ENCODE assay signal across 9 cellular contexts in the genomic region with DNA sequence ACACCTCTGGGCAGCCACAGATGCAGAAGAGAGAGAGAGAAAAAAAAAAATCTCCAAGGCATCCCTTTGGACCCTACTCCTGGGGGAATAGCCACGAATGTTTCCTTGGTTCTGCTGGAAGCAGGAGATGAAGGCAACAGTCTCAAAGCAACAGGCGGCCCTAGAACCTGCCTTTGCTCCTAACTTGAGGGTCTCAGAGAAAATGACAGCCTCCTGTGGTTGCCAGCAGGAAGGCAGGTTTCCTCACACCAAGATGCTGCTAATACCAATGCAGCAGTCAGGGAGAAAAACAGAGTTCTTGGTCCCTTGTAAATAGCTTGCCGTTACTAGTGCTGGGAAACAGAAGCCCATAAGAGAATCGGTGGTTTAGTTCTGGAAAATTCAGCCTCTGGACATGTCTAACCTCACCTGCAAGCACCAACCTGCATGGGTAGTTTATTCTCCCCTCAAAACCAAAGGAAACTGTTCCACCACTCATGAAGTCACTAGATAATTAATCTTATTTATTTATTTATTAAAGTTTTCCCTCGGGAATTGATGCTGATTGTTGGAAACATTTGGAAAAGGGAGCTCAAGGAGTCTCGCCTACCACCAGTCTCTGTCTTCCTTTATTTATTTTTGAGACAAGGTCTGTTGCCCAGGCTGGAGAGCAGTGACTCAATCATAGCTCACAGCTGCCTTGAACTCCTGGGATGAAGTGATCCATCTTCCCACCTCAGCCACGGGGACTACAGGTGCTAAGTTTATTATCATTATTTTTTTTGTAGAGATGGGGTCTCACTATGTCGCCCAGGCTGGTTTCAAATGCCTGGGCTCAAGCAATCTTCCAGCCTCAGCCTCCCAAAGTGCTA. TPM values are rescaled to one million over a fixed set of nuclear protein-coding genes. Genes with fewer than 3 reads are reported as not detected.
DNase-seq lines count a peak whose midpoint lies in the region; FAIRE-seq and TF ChIP-seq lines count a peak whose summit lies in the region.
"Had no signal": no experiment of that assay in that cellular context is flagged by ENCODE, and none has a peak within 500 bp of the region (broad histone marks: within the 10 kb centered on the region; RNA-seq: fewer than 3 reads in every experiment).

No MANE protein-coding gene starts in this region.

- peak overlapping the region; percentile 67 for H3K9ac ChIP-seq in keratinocyte (ENCODE audit: control insufficient read depth, extremely low read depth, insufficient read depth, low read length)

- peak overlapping the region; percentile 18 to 53 (median 47) for H3K4me3 ChIP-seq in keratinocyte (ENCODE audit: control insufficient read depth in 2 of 3, extremely low read depth in 1 of 3, insufficient read depth in 2 of 3, low read depth in 1 of 3, low read length in 3 of 3)

- H3K27ac ChIP-seq in keratinocyte (ENCODE audit: control insufficient read depth, insufficient read depth, low read length): peak overlapping the region; percentile 73

- peaks cover 68% of the 10 kb centered on the region for H3K27me3 Mint-ChIP-seq in activated CD4-positive, alpha-beta T cell treated with anti-CD3 and anti-CD28 coated beads, Interleukin-2, amount 10 ng/mL, durations not matched to agents 24 days and 14 days
- peaks cover 64% of the 10 kb centered on the region for H3K27me3 Mint-ChIP-seq in activated T-helper 1 cell treated with anti-CD3 and anti-CD28 coated beads, Interleukin-12 subunit alpha, Interleukin-12 subunit beta, Interleukin-2, Interleukin-4 antibody, amounts not matched to agents 30 ng/mL and 10 ng/mL and 1 ng/mL, durations not matched to agents 14 hours and 24 hours and 36 hours (ENCODE audit: insufficient read depth)

- H2AFZ ChIP-seq in keratinocyte (ENCODE audit: control insufficient read depth, low read length): no peak overlapping the region

- H4K20me1 ChIP-seq in keratinocyte (ENCODE audit: control insufficient read depth, extremely low read depth, insufficient read depth, low read length): no peaks in the 10 kb centered on the region

- peaks cover 30% of the 10 kb centered on the region for H3K4me1 ChIP-seq in keratinocyte (ENCODE audit: control insufficient read depth, extremely low read depth, insufficient read depth, low read length)

- no peaks in the 10 kb centered on the region for H3K9me1 ChIP-seq in keratinocyte (ENCODE audit: control insufficient read depth, extremely low read depth, insufficient read depth, low read length)

- DNase-seq in activated CD4-positive, alpha-beta T cell treated with anti-CD3 and anti-CD28 coated beads, Interleukin-2, amount 10 ng/mL, durations not matched to agents 24 days and 14 days: no peak
- no peak for DNase-seq in activated CD4-positive, alpha-beta T cell treated with anti-CD3 and anti-CD28 coated beads, Interleukin-2, amount 50 U/mL, for 4 hours
- DNase-seq in activated T-helper 1 cell treated with anti-CD3 and anti-CD28 coated beads, Interleukin-12 subunit alpha, Interleukin-12 subunit beta, Interleukin-2, Interleukin-4 antibody, amounts not matched to agents 30 ng/mL and 10 ng/mL and 1 ng/mL, durations not matched to agents 14 hours and 24 hours and 36 hours (ENCODE audit: low spot score): no peak
- DNase-seq in keratinocyte (ENCODE audit: low read depth, low spot score): no peak
- DNase-seq in superior temporal gyrus (ENCODE audit: extremely low spot score): peak; percentile 68
- no peak for DNase-seq in SKM-1 treated with dmso at 0.1 percent for 144 hours (lab: John Stamatoyannopoulos, UW; ENCODE audit: unreplicated experiment)
- DNase-seq in NK-92 treated with Interleukin-12 subunit alpha and Interleukin-12 subunit beta, amount 100 ng/mL, for 24 hours (lab: John Stamatoyannopoulos, UW): no peak
- DNase-seq in SW480 (ENCODE audit: low spot score): no peak

- no peaks in the 10 kb centered on the region for H3K9me3 Mint-ChIP-seq in activated CD4-positive, alpha-beta T cell treated with anti-CD3 and anti-CD28 coated beads, Interleukin-2, amount 10 ng/mL, durations not matched to agents 24 days and 14 days
- no peaks in the 10 kb centered on the region for H3K9me3 Mint-ChIP-seq in activated T-helper 1 cell treated with anti-CD3 and anti-CD28 coated beads, Interleukin-12 subunit alpha, Interleukin-12 subunit beta, Interleukin-2, Interleukin-4 antibody, amounts not matched to agents 30 ng/mL and 10 ng/mL and 1 ng/mL, durations not matched to agents 14 hours and 24 hours and 36 hours

- peak; percentile 75 for FAIRE-seq in keratinocyte (lab: Jason Lieb, UNC)

- H3K27me3 ChIP-seq in keratinocyte (ENCODE audit: control insufficient read depth, extremely low read depth, insufficient read depth, low read length): no peaks in the 10 kb centered on the region

- TF ChIP-seq CTCF in keratinocyte (optimal IDR thresholded peaks at IDR 0.05 in 1 of 3, IDR thresholded peaks at IDR 0.05 in 1 of 3, conservative IDR thresholded peaks at IDR 0.05 in 1 of 3; ENCODE audit: extremely low read depth in 1 of 3, insufficient read depth in 2 of 3, low read length in 3 of 3): no peak

- peaks cover 0 to 2% of the 10 kb centered on the region in 2 experiments for H3K36me3 ChIP-seq in keratinocyte (ENCODE audit: control insufficient read depth in 2 of 2, extremely low read depth in 1 of 2, insufficient read depth in 2 of 2, low read length in 2 of 2)

- H3K4me2 ChIP-seq in keratinocyte (ENCODE audit: control insufficient read depth, extremely low read depth, insufficient read depth, low read depth, low read length): peak overlapping the region; percentile 87

- peaks cover 17% of the 10 kb centered on the region for H3K4me1 Mint-ChIP-seq in activated CD4-positive, alpha-beta T cell treated with anti-CD3 and anti-CD28 coated beads, Interleukin-2, amount 10 ng/mL, durations not matched to agents 24 days and 14 days
- peaks cover 6% of the 10 kb centered on the region for H3K4me1 Mint-ChIP-seq in activated T-helper 1 cell treated with anti-CD3 and anti-CD28 coated beads, Interleukin-12 subunit alpha, Interleukin-12 subunit beta, Interleukin-2, Interleukin-4 antibody, amounts not matched to agents 30 ng/mL and 10 ng/mL and 1 ng/mL, durations not matched to agents 14 hours and 24 hours and 36 hours (ENCODE audit: low read depth)

- peaks cover 29% of the 10 kb centered on the region for H3K79me2 ChIP-seq in keratinocyte (ENCODE audit: control insufficient read depth, insufficient read depth, low read length)

- no peaks in the 10 kb centered on the region for H3K36me3 Mint-ChIP-seq in activated CD4-positive, alpha-beta T cell treated with anti-CD3 and anti-CD28 coated beads, Interleukin-2, amount 10 ng/mL, durations not matched to agents 24 days and 14 days (ENCODE audit: low read depth)
- no peaks in the 10 kb centered on the region for H3K36me3 Mint-ChIP-seq in activated T-helper 1 cell treated with anti-CD3 and anti-CD28 coated beads, Interleukin-12 subunit alpha, Interleukin-12 subunit beta, Interleukin-2, Interleukin-4 antibody, amounts not matched to agents 30 ng/mL and 10 ng/mL and 1 ng/mL, durations not matched to agents 14 hours and 24 hours and 36 hours (ENCODE audit: low read depth)
- H3K36me3 Mint-ChIP-seq: CD4-positive, CD25-positive, alpha-beta regulatory T cell had no signal

- intact Hi-C loops in activated CD4-positive, alpha-beta T cell treated with anti-CD3 and anti-CD28 coated beads, Interleukin-2, amount 10 ng/mL, durations not matched to agents 24 days and 14 days (cut with micrococcal nuclease): loop anchor here (1.0 to 5.0 kb wide), 2 partner anchors 51 to 59 kb away; no protein-coding TSS in a partner anchor
- intact Hi-C loops in activated T-helper 1 cell treated with anti-CD3 and anti-CD28 coated beads, Interleukin-12 subunit alpha, Interleukin-12 subunit beta, Interleukin-2, Interleukin-4 antibody, amounts not matched to agents 30 ng/mL and 10 ng/mL and 1 ng/mL, durations not matched to agents 14 hours and 24 hours and 36 hours (cut with micrococcal nuclease): loop anchor here (1.0 kb wide), 1 partner anchor 59 kb away; no protein-coding TSS in a partner anchor

- peak overlapping the region; percentile 81 for H3K4me3 Mint-ChIP-seq in activated CD4-positive, alpha-beta T cell treated with anti-CD3 and anti-CD28 coated beads, Interleukin-2, amount 10 ng/mL, durations not matched to agents 24 days and 14 days
- H3K4me3 Mint-ChIP-seq in activated T-helper 1 cell treated with anti-CD3 and anti-CD28 coated beads, Interleukin-12 subunit alpha, Interleukin-12 subunit beta, Interleukin-2, Interleukin-4 antibody, amounts not matched to agents 30 ng/mL and 10 ng/mL and 1 ng/mL, durations not matched to agents 14 hours and 24 hours and 36 hours: peak overlapping the region; percentile 75

- dilution Hi-C loops in keratinocyte (cut with MboI; ENCODE audit: extremely low pct_ligation_motif_present, low sequenced_read_pairs): no loop called here

- H3K27ac Mint-ChIP-seq in activated CD4-positive, alpha-beta T cell treated with anti-CD3 and anti-CD28 coated beads, Interleukin-2, amount 10 ng/mL, durations not matched to agents 24 days and 14 days: peak overlapping the region; percentile 15
- peak overlapping the region; percentile 13 for H3K27ac Mint-ChIP-seq in activated T-helper 1 cell treated with anti-CD3 and anti-CD28 coated beads, Interleukin-12 subunit alpha, Interleukin-12 subunit beta, Interleukin-2, Interleukin-4 antibody, amounts not matched to agents 30 ng/mL and 10 ng/mL and 1 ng/mL, durations not matched to agents 14 hours and 24 hours and 36 hours
- H3K27ac Mint-ChIP-seq: CD4-positive, CD25-positive, alpha-beta regulatory T cell had no signal

- H3K9me3 ChIP-seq in keratinocyte (ENCODE audit: control insufficient read depth, low read depth, low read length): no peaks in the 10 kb centered on the region

RNA-seq across cellular contexts. Expression of a gene that starts 0.9 kb away (rescaled TPM):
- total RNA-seq in activated CD4-positive, alpha-beta T cell treated with anti-CD3 and anti-CD28 coated beads, Interleukin-2, amount 10 ng/mL, durations not matched to agents 24 days and 14 days: 59.1 and 60.9 TPM in 2 replicates
- total RNA-seq in activated T-helper 1 cell treated with anti-CD3 and anti-CD28 coated beads, Interleukin-12 subunit alpha, Interleukin-12 subunit beta, Interleukin-2, Interleukin-4 antibody, amounts not matched to agents 30 ng/mL and 10 ng/mL and 1 ng/mL, durations not matched to agents 14 hours and 24 hours and 36 hours: 83.3 and 83.6 TPM in 2 replicates
- 34.7 to 48.3 TPM (median 48.0 TPM) in 3 replicates for polyA plus RNA-seq in keratinocyte
- polyA plus RNA-seq in keratinocyte (2011; ENCODE audit: low read depth): 27.1 TPM
- 24.3 and 38.0 TPM in 2 replicates for polyA plus RNA-seq in keratinocyte (2011; cell fraction: cytosol; rRNA removed)
- polyA plus RNA-seq in keratinocyte (2011; cell fraction: nucleus; rRNA removed): 57.8 and 61.8 TPM in 2 replicates
- polyA plus RNA-seq in keratinocyte (2012; ENCODE audit: low replicate concordance): 34.0 and 37.6 TPM in 2 replicates
- polyA minus RNA-seq in keratinocyte: 49.1 to 82.5 TPM (median 65.5 TPM) in 3 replicates
- polyA minus RNA-seq in keratinocyte (2011; cell fraction: cytosol; rRNA and poly(A)+ RNA removed): 30.9 TPM
- 75.4 and 151 TPM in 2 replicates for polyA minus RNA-seq in keratinocyte (2011; cell fraction: nucleus; rRNA and poly(A)+ RNA removed)
